15 cellular contexts compared by ENCODE assay signal in genomic region chr4:165720411-165721082, GRCh38.
DNase-seq lines count a peak whose midpoint lies in the region; ATAC-seq and TF ChIP-seq lines count a peak whose summit lies in the region.
"Had no signal": no experiment of that assay in that cellular context is flagged by ENCODE, and none has a peak within 500 bp of the region (broad histone marks: within the 10 kb centered on the region; RNA-seq: fewer than 3 reads in every experiment).

No MANE protein-coding gene starts in this region.

- H3K27me3 Mint-ChIP-seq in mesothelial cell of epicardium (ENCODE audit: low read depth): peaks cover 2% of the 10 kb centered on the region
- H3K27me3 Mint-ChIP-seq: CD4-positive, alpha-beta T cell; IgD-negative memory B cell had no signal

- H3K4me1 Mint-ChIP-seq in mesothelial cell of epicardium: peaks cover 5% of the 10 kb centered on the region
- H3K4me1 Mint-ChIP-seq: IgD-negative memory B cell had no signal

- no peak overlapping the region for H3K4me3 Mint-ChIP-seq in mesothelial cell of epicardium
- H3K4me3 Mint-ChIP-seq: CD4-positive, alpha-beta T cell; IgD-negative memory B cell had no signal

- ATAC-seq in left lobe of liver: peak; percentile 64
- no peak for ATAC-seq in GM19351 (IDR thresholded peaks at IDR 0.05; ENCODE audit: unreplicated experiment)
- ATAC-seq in GM18873 (IDR thresholded peaks at IDR 0.05; ENCODE audit: low FRiP score, unreplicated experiment): no peak

- no peak overlapping the region for H3K27ac Mint-ChIP-seq in mesothelial cell of epicardium
- H3K27ac Mint-ChIP-seq: CD4-positive, alpha-beta T cell; IgD-negative memory B cell had no signal

- no peak for TF ChIP-seq CTCF in mesothelial cell of epicardium (IDR thresholded peaks at IDR 0.05; ENCODE audit: unreplicated experiment)

- H3K9me3 Mint-ChIP-seq in mesothelial cell of epicardium: no peaks in the 10 kb centered on the region
- H3K9me3 Mint-ChIP-seq: CD4-positive, alpha-beta T cell had no signal

- no peaks in the 10 kb centered on the region for H3K36me3 Mint-ChIP-seq in mesothelial cell of epicardium
- H3K36me3 Mint-ChIP-seq: IgD-negative memory B cell had no signal

- DNase-seq in COR-L47 (lab: John Stamatoyannopoulos, UW) (peak; percentile 7), DMS53 (lab: John Stamatoyannopoulos, UW) (peak; percentile 72), NCI-H510A treated with DMSO at 0.1 percent for 48 hours (lab: John Stamatoyannopoulos, UW) (peak; percentile 30), left lobe of liver (ENCODE audit: low spot score) (no peak), mesothelial cell of epicardium (ENCODE audit: low spot score in 2 of 2, unreplicated experiment in 2 of 2) (no peak)
- DNase-seq: Caco-2; CD4-positive, alpha-beta T cell; DMS153; GDM1; NCI-H1417 treated with DMSO at 0.1 percent for 48 hours; NCI-H1930; NCI-H774 had no signal

Comparison
In these comparisons a context has a peak if more than half of its experiments do, and no peak if none do; other contexts are left out.
1. DNase-seq: peak in COR-L47 (single experiment), DMS53 (single experiment) and NCI-H510A treated with DMSO at 0.1 percent for 48 hours (single experiment); none in left lobe of liver (single experiment) and mesothelial cell of epicardium (0 of 2).